In the genomic region with DNA sequence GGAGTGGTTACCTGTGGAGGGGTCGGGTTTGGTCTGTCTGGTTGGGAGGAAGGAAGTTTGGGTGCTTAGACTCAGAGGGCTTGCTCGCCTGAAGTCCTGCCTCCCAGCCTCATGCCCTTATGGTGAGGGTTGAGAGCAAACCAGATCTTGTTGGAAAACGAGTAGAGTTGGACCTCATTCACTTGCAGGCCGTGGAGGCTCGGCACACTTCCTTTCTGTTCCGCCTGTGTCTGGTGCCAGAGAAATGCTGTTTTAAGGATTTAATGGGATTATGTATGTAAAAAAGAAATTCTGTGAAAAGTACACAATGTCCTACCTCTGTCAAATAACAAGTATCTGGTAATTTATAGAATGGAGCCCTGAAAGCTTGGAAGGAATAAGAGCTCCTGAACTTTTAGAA, we compare ENCODE assay signal across 19 cellular contexts. TPM values are rescaled to one million over a fixed set of nuclear protein-coding genes. Genes with fewer than 3 reads are reported as not detected.
DNase-seq lines count a peak whose midpoint lies in the region; ATAC-seq and TF ChIP-seq lines count a peak whose summit lies in the region.
"Had no signal": no experiment of that assay in that cellular context is flagged by ENCODE, and none has a peak within 500 bp of the region (broad histone marks: within the 10 kb centered on the region; RNA-seq: fewer than 3 reads in every experiment).

No MANE protein-coding gene starts in this region.

- intact Hi-C loops in Right ventricle myocardium superior (cut with DNase I) (no loop called here), Right ventricle myocardium inferior (cut with DNase I) (no loop called here), left ventricle myocardium inferior (cut with micrococcal nuclease) (no loop called here)

- no peaks in the 10 kb centered on the region for H3K36me3 Mint-ChIP-seq in activated T-cell treated with anti-CD3 and anti-CD28 coated beads, Interleukin-2, amount 50 U/mL, for 24 hours (ENCODE audit: low read depth)
- H3K36me3 Mint-ChIP-seq: CD8-positive, alpha-beta memory T cell had no signal

- H3K4me1 Mint-ChIP-seq in activated T-cell treated with anti-CD3 and anti-CD28 coated beads, Interleukin-2, amount 50 U/mL, for 24 hours (ENCODE audit: low read depth), result no peaks in the 10 kb centered on the region
- H3K4me1 Mint-ChIP-seq: CD8-positive, alpha-beta memory T cell had no signal

- H3K9me3 Mint-ChIP-seq in activated T-cell treated with anti-CD3 and anti-CD28 coated beads, Interleukin-2, amount 50 U/mL, for 24 hours, result no peaks in the 10 kb centered on the region
- H3K9me3 Mint-ChIP-seq: CD8-positive, alpha-beta memory T cell had no signal

- H2BK12ac ChIP-seq in trophoblast cell (ENCODE audit: low read length), result no peak overlapping the region

- H3K27ac Mint-ChIP-seq in activated T-cell treated with anti-CD3 and anti-CD28 coated beads, Interleukin-2, amount 50 U/mL, for 24 hours, result no peak overlapping the region
- H3K27ac Mint-ChIP-seq: CD8-positive, alpha-beta memory T cell had no signal

- no peak for TF ChIP-seq CTCF in left ventricle myocardium inferior (IDR thresholded peaks at IDR 0.05; ENCODE audit: borderline replicate concordance)

- H4K91ac ChIP-seq in trophoblast cell (ENCODE audit: low read depth, low read length), result no peak overlapping the region

- no CpG with 5 or more reads among the region's 6 CpGs for WGBS in trophoblast cell (ENCODE audit: extremely low coverage, insufficient coverage, insufficient read length)

- H4K8ac ChIP-seq in trophoblast cell (ENCODE audit: low read depth, low read length), result no peak overlapping the region

- H3K14ac ChIP-seq in trophoblast cell (ENCODE audit: low read length), result no peak overlapping the region

- H3K18ac ChIP-seq in trophoblast cell (ENCODE audit: low read length), result no peak overlapping the region

- H3K4me2 ChIP-seq in trophoblast cell (ENCODE audit: low read length), result no peak overlapping the region
- H3K4me2 ChIP-seq: BLaER1, PC-9 had no signal

- H3K9me3 ChIP-seq in left ventricle myocardium inferior (replicated peaks) (no peaks in the 10 kb centered on the region), trophoblast cell (ENCODE audit: insufficient read depth, low read depth, low read length) (no peaks in the 10 kb centered on the region)
- H3K9me3 ChIP-seq: BLaER1 had no signal

- H3K4me3 ChIP-seq in left ventricle myocardium inferior (no peak overlapping the region), trophoblast cell (ENCODE audit: low read depth, low read length) (peak overlapping the region; percentile 9)
- H3K4me3 ChIP-seq: BLaER1, PC-9 had no signal

- no peak overlapping the region for H4K12ac ChIP-seq in trophoblast cell (ENCODE audit: low read depth, low read length)

- H2AFZ ChIP-seq in trophoblast cell (ENCODE audit: insufficient read depth, low read length, poor library complexity), result no peak overlapping the region
- H2AFZ ChIP-seq: PC-9 had no signal

- DNase-seq in Right ventricle myocardium superior (no peak), Right ventricle myocardium inferior (ENCODE audit: missing footprints) (no peak), left ventricle myocardium inferior (no peak), trophoblast cell (no peak), T-helper 9 cell (no peak), NCI-H774 (lab: John Stamatoyannopoulos, UW) (no peak), NCI-H146 (lab: John Stamatoyannopoulos, UW) (no peak)
- DNase-seq in activated T-cell treated with anti-CD3 and anti-CD28 coated beads, Interleukin-2, amount 50 U/mL, for 24 hours, result no peak
- DNase-seq: CD8-positive, alpha-beta memory T cell; DMS 273 treated with DMSO at 0.1 percent for 48 hours; EL; KG1; NCI-H1092; NCI-H1694; NCI-H446; PC-9 had no signal

- H3K27ac ChIP-seq in left ventricle myocardium inferior (replicated peaks) (peak overlapping the region; percentile 100), trophoblast cell (ENCODE audit: low read depth, low read length) (no peak overlapping the region)
- H3K27ac ChIP-seq: 22Rv1, BLaER1, PC-9 had no signal

- peaks cover 25% of the 10 kb centered on the region for H3K27me3 Mint-ChIP-seq in activated T-cell treated with anti-CD3 and anti-CD28 coated beads, Interleukin-2, amount 50 U/mL, for 24 hours

- no peaks in the 10 kb centered on the region for H3K79me2 ChIP-seq in trophoblast cell (ENCODE audit: control insufficient read depth, insufficient read depth, low read length, poor library complexity)

- H3K36me3 ChIP-seq in left ventricle myocardium inferior, result peaks cover 34% of the 10 kb centered on the region
- no peaks in the 10 kb centered on the region for H3K36me3 ChIP-seq in trophoblast cell (ENCODE audit: control insufficient read depth in 1 of 2, insufficient read depth in 2 of 2, low read length in 2 of 2)

- H3K79me1 ChIP-seq in trophoblast cell (ENCODE audit: low read length), result no peaks in the 10 kb centered on the region

- no peak overlapping the region for H3K4me3 Mint-ChIP-seq in activated T-cell treated with anti-CD3 and anti-CD28 coated beads, Interleukin-2, amount 50 U/mL, for 24 hours
- H3K4me3 Mint-ChIP-seq: CD8-positive, alpha-beta memory T cell had no signal

- no peak overlapping the region for H2AK5ac ChIP-seq in trophoblast cell (ENCODE audit: low read length)

- H2BK120ac ChIP-seq in trophoblast cell (ENCODE audit: insufficient read depth, low read length, poor library complexity), result no peak overlapping the region

- H3K27me3 ChIP-seq in left ventricle myocardium inferior (ENCODE audit: low read depth) (no peaks in the 10 kb centered on the region), trophoblast cell (ENCODE audit: insufficient read depth, low read length) (no peaks in the 10 kb centered on the region)
- H3K27me3 ChIP-seq: BLaER1 had no signal

- no peak overlapping the region for H2BK5ac ChIP-seq in trophoblast cell (ENCODE audit: low read depth, low read length, poor library complexity)

- ATAC-seq in Right ventricle myocardium superior (ENCODE audit: poor library complexity), result peak; percentile 7
- no peak for ATAC-seq in Right ventricle myocardium inferior

- H3K9ac ChIP-seq in trophoblast cell (ENCODE audit: low read length), result no peak overlapping the region
- H3K9ac ChIP-seq: BLaER1 had no signal

- no peak overlapping the region for H3K23ac ChIP-seq in trophoblast cell (ENCODE audit: low read length)

- peaks cover 99% of the 10 kb centered on the region for H3K4me1 ChIP-seq in left ventricle myocardium inferior
- peaks cover 3% of the 10 kb centered on the region in 2 experiments for H3K4me1 ChIP-seq in trophoblast cell (ENCODE audit: control insufficient read depth in 1 of 2, insufficient read depth in 2 of 2, low read length in 2 of 2)

- no peak overlapping the region for H3K4ac ChIP-seq in trophoblast cell (ENCODE audit: low read depth, low read length)

RNA-seq across cellular contexts. Expression of gene GATA6, which starts 29.6 kb away (rescaled TPM):
- 56.0 TPM for total RNA-seq in Right ventricle myocardium superior
- total RNA-seq in Right ventricle myocardium inferior, result 56.3 TPM
- 60.9 TPM for total RNA-seq in left ventricle myocardium inferior
- polyA plus RNA-seq in trophoblast cell (2013), result 1.7 and 1.9 TPM in 2 replicates
- polyA plus RNA-seq: H1 had no signal
